Comparison of ENCODE assay signal across 1 cellular context in the genomic region with DNA sequence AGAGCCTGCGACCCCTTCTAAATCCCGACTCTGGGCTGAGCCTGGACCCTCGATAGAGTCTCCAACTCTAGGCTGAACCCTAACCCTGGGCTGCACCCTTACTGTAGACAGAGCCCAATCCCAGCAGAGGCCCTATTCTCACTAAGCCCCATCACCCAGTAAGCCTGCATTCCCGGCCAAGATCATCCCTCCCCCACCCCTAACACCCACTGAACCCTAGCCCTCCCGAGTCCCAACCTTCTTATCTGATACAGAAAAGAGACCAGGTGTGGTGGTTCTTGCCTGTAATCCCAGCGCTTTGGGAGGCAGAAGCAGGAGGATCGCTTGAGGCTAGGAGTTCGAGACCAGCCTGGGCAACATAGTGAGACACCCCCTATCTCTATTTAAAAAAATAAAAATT.
TF ChIP-seq lines count a peak whose summit lies in the region.

No MANE protein-coding gene starts in this region.

TF ChIP-seq in HepG2, 621 proteins besides CTCF, POLR2A, EP300 and RAD21:
- TF ChIP-seq RARA (CRISPR knock-in tag; IDR thresholded peaks at IDR 0.05) = no peak
- no peak for TF ChIP-seq MED8 (CRISPR knock-in tag; IDR thresholded peaks at IDR 0.05; ENCODE audit: insufficient replicate concordance)
- TF ChIP-seq, protein P1, sequence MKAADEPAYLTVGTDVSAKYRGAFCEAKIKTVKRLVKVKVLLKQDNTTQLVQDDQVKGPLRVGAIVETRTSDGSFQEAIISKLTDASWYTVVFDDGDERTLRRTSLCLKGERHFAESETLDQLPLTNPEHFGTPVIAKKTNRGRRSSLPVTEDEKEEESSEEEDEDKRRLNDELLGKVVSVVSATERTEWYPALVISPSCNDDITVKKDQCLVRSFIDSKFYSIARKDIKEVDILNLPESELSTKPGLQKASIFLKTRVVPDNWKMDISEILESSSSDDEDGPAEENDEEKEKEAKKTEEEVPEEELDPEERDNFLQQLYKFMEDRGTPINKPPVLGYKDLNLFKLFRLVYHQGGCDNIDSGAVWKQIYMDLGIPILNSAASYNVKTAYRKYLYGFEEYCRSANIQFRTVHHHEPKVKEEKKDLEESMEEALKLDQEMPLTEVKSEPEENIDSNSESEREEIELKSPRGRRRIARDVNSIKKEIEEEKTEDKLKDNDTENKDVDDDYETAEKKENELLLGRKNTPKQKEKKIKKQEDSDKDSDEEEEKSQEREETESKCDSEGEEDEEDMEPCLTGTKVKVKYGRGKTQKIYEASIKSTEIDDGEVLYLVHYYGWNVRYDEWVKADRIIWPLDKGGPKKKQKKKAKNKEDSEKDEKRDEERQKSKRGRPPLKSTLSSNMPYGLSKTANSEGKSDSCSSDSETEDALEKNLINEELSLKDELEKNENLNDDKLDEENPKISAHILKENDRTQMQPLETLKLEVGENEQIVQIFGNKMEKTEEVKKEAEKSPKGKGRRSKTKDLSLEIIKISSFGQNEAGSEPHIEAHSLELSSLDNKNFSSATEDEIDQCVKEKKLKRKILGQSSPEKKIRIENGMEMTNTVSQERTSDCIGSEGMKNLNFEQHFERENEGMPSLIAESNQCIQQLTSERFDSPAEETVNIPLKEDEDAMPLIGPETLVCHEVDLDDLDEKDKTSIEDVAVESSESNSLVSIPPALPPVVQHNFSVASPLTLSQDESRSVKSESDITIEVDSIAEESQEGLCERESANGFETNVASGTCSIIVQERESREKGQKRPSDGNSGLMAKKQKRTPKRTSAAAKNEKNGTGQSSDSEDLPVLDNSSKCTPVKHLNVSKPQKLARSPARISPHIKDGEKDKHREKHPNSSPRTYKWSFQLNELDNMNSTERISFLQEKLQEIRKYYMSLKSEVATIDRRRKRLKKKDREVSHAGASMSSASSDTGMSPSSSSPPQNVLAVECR (CRISPR knock-in tag; IDR thresholded peaks at IDR 0.05; ENCODE audit: borderline replicate concordance) = no peak
- no peak for TF ChIP-seq ARNT2 (CRISPR knock-in tag; IDR thresholded peaks at IDR 0.05; ENCODE audit: low read depth)
- TF ChIP-seq KAT2B (IDR thresholded peaks at IDR 0.05; ENCODE audit: borderline replicate concordance, low read depth, low read length) = no peak
- TF ChIP-seq NBN (conservative IDR thresholded peaks at IDR 0.05) = no peak
- no peak for TF ChIP-seq ZNF326 (CRISPR knock-in tag; IDR thresholded peaks at IDR 0.05; ENCODE audit: borderline replicate concordance)
- TF ChIP-seq ESRRA (CRISPR knock-in tag; IDR thresholded peaks at IDR 0.05; ENCODE audit: low read depth) = no peak
- no peak for TF ChIP-seq YY1 (IDR thresholded peaks at IDR 0.05; ENCODE audit: insufficient read depth, insufficient replicate concordance, low read depth, low read length)
- TF ChIP-seq ZNF781 (CRISPR knock-in tag; IDR thresholded peaks at IDR 0.05; ENCODE audit: borderline replicate concordance, not compliant biosample characterization) = no peak
- no peak for TF ChIP-seq ZNF720 (CRISPR knock-in tag; IDR thresholded peaks at IDR 0.05)
- no peak for TF ChIP-seq ZNF615 (CRISPR knock-in tag; IDR thresholded peaks at IDR 0.05; ENCODE audit: borderline replicate concordance)
- no peak for TF ChIP-seq IRX3 (CRISPR knock-in tag; IDR thresholded peaks at IDR 0.05; ENCODE audit: borderline replicate concordance, low read depth)
- TF ChIP-seq ZNF746 (CRISPR knock-in tag; IDR thresholded peaks at IDR 0.05) = no peak
- TF ChIP-seq, protein P2, sequence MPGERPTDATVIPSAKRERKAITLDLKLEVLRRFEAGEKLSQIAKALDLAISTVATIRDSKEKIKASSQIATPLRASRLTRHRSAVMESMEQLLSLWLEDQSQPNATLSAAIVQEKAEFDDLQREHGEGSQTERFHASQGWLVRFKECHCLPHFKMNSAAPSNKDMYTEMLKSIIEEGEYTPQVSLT (CRISPR knock-in tag; IDR thresholded peaks at IDR 0.05; ENCODE audit: borderline replicate concordance, low read depth) = no peak
- no peak for TF ChIP-seq ZNF577 (CRISPR knock-in tag; IDR thresholded peaks at IDR 0.05; ENCODE audit: borderline replicate concordance, low read depth)
- TF ChIP-seq SRSF4 (IDR thresholded peaks at IDR 0.05; ENCODE audit: low read depth, low read length, poor library complexity, severe bottlenecking) = no peak
- TF ChIP-seq ZSCAN22 (CRISPR knock-in tag; IDR thresholded peaks at IDR 0.05) = no peak
- TF ChIP-seq, protein P3, sequence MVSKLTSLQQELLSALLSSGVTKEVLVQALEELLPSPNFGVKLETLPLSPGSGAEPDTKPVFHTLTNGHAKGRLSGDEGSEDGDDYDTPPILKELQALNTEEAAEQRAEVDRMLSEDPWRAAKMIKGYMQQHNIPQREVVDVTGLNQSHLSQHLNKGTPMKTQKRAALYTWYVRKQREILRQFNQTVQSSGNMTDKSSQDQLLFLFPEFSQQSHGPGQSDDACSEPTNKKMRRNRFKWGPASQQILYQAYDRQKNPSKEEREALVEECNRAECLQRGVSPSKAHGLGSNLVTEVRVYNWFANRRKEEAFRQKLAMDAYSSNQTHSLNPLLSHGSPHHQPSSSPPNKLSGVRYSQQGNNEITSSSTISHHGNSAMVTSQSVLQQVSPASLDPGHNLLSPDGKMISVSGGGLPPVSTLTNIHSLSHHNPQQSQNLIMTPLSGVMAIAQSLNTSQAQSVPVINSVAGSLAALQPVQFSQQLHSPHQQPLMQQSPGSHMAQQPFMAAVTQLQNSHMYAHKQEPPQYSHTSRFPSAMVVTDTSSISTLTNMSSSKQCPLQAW (CRISPR knock-in tag; IDR thresholded peaks at IDR 0.05) = no peak
- no peak for TF ChIP-seq TP53 (CRISPR knock-in tag; conservative IDR thresholded peaks at IDR 0.05)
